Comparison of ENCODE assay signal across 8 cellular contexts in the genomic region with DNA sequence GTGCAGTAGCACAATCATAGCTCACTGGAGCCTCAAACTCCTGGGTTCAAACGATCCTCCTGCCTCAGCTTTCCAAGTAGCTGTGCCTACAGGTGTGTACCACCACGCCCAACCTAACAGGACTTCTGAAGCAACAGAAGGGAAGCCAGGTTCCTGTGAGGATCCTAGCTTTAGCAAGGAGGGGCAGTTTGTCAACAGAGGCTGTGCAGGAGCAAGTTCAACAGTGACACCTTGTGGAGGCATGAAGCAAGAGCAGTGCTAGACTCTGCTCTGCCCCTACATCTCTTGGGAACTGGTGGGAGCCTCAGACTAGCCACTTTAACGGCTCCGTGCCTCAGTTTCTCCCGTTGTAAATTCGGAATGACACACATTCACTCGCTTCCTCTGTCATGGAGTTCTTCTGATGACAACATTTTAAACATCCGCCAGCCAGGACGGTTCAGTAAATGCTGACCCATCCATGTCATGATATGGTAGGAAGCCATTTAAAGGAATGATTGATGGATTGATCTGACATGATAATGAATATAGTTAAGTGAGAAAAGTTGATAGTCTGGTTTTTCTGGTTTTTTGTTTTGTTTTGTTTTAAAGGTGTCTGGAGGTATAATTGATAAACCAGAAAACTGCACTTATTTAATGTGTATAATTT.
A peak's percentile ranks its signal among the peaks of the same experiment; 100 is the strongest.
DNase-seq lines count a peak whose midpoint lies in the region; ATAC-seq and TF ChIP-seq lines count a peak whose summit lies in the region.

No MANE protein-coding gene starts in this region.

- no peak for ATAC-seq in GM21390 (IDR thresholded peaks at IDR 0.05; ENCODE audit: unreplicated experiment)
- ATAC-seq in GM19023 (IDR thresholded peaks at IDR 0.05; ENCODE audit: unreplicated experiment): no peak
- ATAC-seq in GM21423 (IDR thresholded peaks at IDR 0.05; ENCODE audit: unreplicated experiment): no peak

- peaks cover 16% of the 10 kb centered on the region for H3K9me3 Mint-ChIP-seq in activated naive CD4-positive, alpha-beta T cell treated with anti-CD3 and anti-CD28 coated beads for 36 hours
- H3K9me3 Mint-ChIP-seq in nephron: peaks cover 10% of the 10 kb centered on the region

- TF ChIP-seq CTCF in nephron (IDR thresholded peaks at IDR 0.05; ENCODE audit: unreplicated experiment in 3 of 3): peak; percentile 22 to 35 (median 28)

- H3K4me3 Mint-ChIP-seq in activated naive CD4-positive, alpha-beta T cell treated with anti-CD3 and anti-CD28 coated beads for 36 hours: no peak overlapping the region
- H3K4me3 Mint-ChIP-seq in nephron: no peak overlapping the region

- peaks cover 2% of the 10 kb centered on the region for H3K36me3 Mint-ChIP-seq in activated naive CD4-positive, alpha-beta T cell treated with anti-CD3 and anti-CD28 coated beads for 36 hours (ENCODE audit: low read depth)
- H3K36me3 Mint-ChIP-seq in nephron (ENCODE audit: low read depth): peaks cover 4% of the 10 kb centered on the region

- H3K4me1 Mint-ChIP-seq in activated naive CD4-positive, alpha-beta T cell treated with anti-CD3 and anti-CD28 coated beads for 36 hours (ENCODE audit: low read depth): peaks cover 6% of the 10 kb centered on the region
- peaks cover 6% of the 10 kb centered on the region for H3K4me1 Mint-ChIP-seq in nephron

- peak; percentile 40 for DNase-seq in activated naive CD4-positive, alpha-beta T cell treated with Interleukin-2 at 50 U/mL for 16 hours
- no peak for DNase-seq in activated naive CD4-positive, alpha-beta T cell (lab: John Stamatoyannopoulos, UW)
- DNase-seq in NAMALWA (ENCODE audit: low spot score): peak; percentile 76
- peak; percentile 50 for DNase-seq in activated naive CD4-positive, alpha-beta T cell treated with anti-CD3 and anti-CD28 coated beads for 36 hours

- CTCF ChIA-PET in activated naive CD4-positive, alpha-beta T cell treated with anti-CD3 and anti-CD28 coated beads for 36 hours (lab: Charles Lee): interaction anchor here (0.7 to 1.5 kb wide), 5 partner anchors 39 to 371 kb away, joined by 3 to 12 read pairs (median 4); a partner anchor contains a TSS

- H3K27me3 Mint-ChIP-seq in activated naive CD4-positive, alpha-beta T cell treated with anti-CD3 and anti-CD28 coated beads for 36 hours (ENCODE audit: low read depth): no peaks in the 10 kb centered on the region
- peaks cover 18% of the 10 kb centered on the region for H3K27me3 Mint-ChIP-seq in nephron (ENCODE audit: low read depth)

- intact Hi-C loops in activated naive CD4-positive, alpha-beta T cell treated with anti-CD3 and anti-CD28 coated beads for 36 hours (cut with micrococcal nuclease): loop anchor here (1.0 to 5.0 kb wide), 5 partner anchors 41 to 353 kb away; a partner anchor contains a TSS

- no peak overlapping the region for H3K27ac Mint-ChIP-seq in activated naive CD4-positive, alpha-beta T cell treated with anti-CD3 and anti-CD28 coated beads for 36 hours
- H3K27ac Mint-ChIP-seq in nephron: no peak overlapping the region

Comparison
In these comparisons a context has a peak if more than half of its experiments do, and no peak if none do; other contexts are left out.
1. DNase-seq: peak in activated naive CD4-positive, alpha-beta T cell treated with Interleukin-2 at 50 U/mL for 16 hours (single experiment), NAMALWA (single experiment) and activated naive CD4-positive, alpha-beta T cell treated with anti-CD3 and anti-CD28 coated beads for 36 hours (single experiment); none in activated naive CD4-positive, alpha-beta T cell (0 of 4).